Comparison of ENCODE assay signal across 12 cellular contexts in genomic region chr16:14196539-14196938, GRCh38.
A peak's percentile ranks its signal among the peaks of the same experiment; 100 is the strongest.
DNase-seq lines count a peak whose midpoint lies in the region; TF ChIP-seq lines count a peak whose summit lies in the region.
"Had no signal": no experiment of that assay in that cellular context is flagged by ENCODE, and none has a peak within 500 bp of the region (broad histone marks: within the 10 kb centered on the region; RNA-seq: fewer than 3 reads in every experiment).

No MANE protein-coding gene starts in this region.

- H3K27me3 ChIP-seq in hepatocyte (no peaks in the 10 kb centered on the region), neuronal stem cell (ENCODE audit: control insufficient read depth in 3 of 3, insufficient read depth in 3 of 3, low read depth in 1 of 3, low read length in 3 of 3) (no peaks in the 10 kb centered on the region), transverse colon (no peaks in the 10 kb centered on the region)
- H3K27me3 ChIP-seq: ascending aorta had no signal

- H3K36me3 ChIP-seq in hepatocyte (replicated peaks; ENCODE audit: insufficient read depth, low read depth) (no peaks in the 10 kb centered on the region), neuronal stem cell (replicated peaks in 1 of 2; ENCODE audit: control insufficient read depth in 2 of 2, insufficient read depth in 2 of 2, low read length in 2 of 2) (no peaks in the 10 kb centered on the region), transverse colon (no peaks in the 10 kb centered on the region)
- H3K36me3 ChIP-seq: ascending aorta had no signal

- H3K9me2 ChIP-seq in hepatocyte (replicated peaks; ENCODE audit: insufficient read depth) = no peaks in the 10 kb centered on the region

- peaks cover 1% of the 10 kb centered on the region for H3K36me3 Mint-ChIP-seq in activated CD4-positive, alpha-beta T cell treated with anti-CD3 and anti-CD28 coated beads, Interleukin-2, amount 10 ng/mL, durations not matched to agents 7 days and 5 days (ENCODE audit: low read depth)
- H3K36me3 Mint-ChIP-seq in osteocyte (ENCODE audit: unreplicated experiment) = peaks cover 5% of the 10 kb centered on the region

- no peak overlapping the region for H3K4me3 Mint-ChIP-seq in activated CD4-positive, alpha-beta T cell treated with anti-CD3 and anti-CD28 coated beads, Interleukin-2, amount 10 ng/mL, durations not matched to agents 7 days and 5 days
- no peak overlapping the region for H3K4me3 Mint-ChIP-seq in osteocyte (ENCODE audit: unreplicated experiment)

- H3K27ac ChIP-seq in hepatocyte = no peak overlapping the region
- H3K27ac ChIP-seq in neuronal stem cell (replicated peaks; ENCODE audit: low read length) = no peak overlapping the region
- H3K27ac ChIP-seq in transverse colon = no peak overlapping the region
- H3K27ac ChIP-seq: ascending aorta had no signal

- H3K4me3 ChIP-seq in hepatocyte = no peak overlapping the region
- no peak overlapping the region for H3K4me3 ChIP-seq in neuronal stem cell (ENCODE audit: low read length in 2 of 2)
- H3K4me3 ChIP-seq in transverse colon = no peak overlapping the region
- H3K4me3 ChIP-seq: ascending aorta had no signal

- H3K23ac ChIP-seq in neuronal stem cell (ENCODE audit: low read depth, low read length, poor library complexity) = no peak overlapping the region

- no peak for TF ChIP-seq POLR2A in transverse colon (IDR thresholded peaks at IDR 0.05)

- H3K9ac ChIP-seq in neuronal stem cell (ENCODE audit: low read depth, low read length, poor library complexity) = no peak overlapping the region

- H3K4me1 Mint-ChIP-seq in activated CD4-positive, alpha-beta T cell treated with anti-CD3 and anti-CD28 coated beads, Interleukin-2, amount 10 ng/mL, durations not matched to agents 7 days and 5 days = peaks cover 40% of the 10 kb centered on the region
- H3K4me1 Mint-ChIP-seq in osteocyte (ENCODE audit: unreplicated experiment) = peaks cover 7% of the 10 kb centered on the region

- peak overlapping the region; percentile 43 for H3K27ac Mint-ChIP-seq in activated CD4-positive, alpha-beta T cell treated with anti-CD3 and anti-CD28 coated beads, Interleukin-2, amount 10 ng/mL, durations not matched to agents 7 days and 5 days
- H3K27ac Mint-ChIP-seq in osteocyte (ENCODE audit: unreplicated experiment) = peak overlapping the region; percentile 9

- no peak overlapping the region for H3K18ac ChIP-seq in neuronal stem cell (ENCODE audit: low read length)

- H3K9me3 Mint-ChIP-seq in activated CD4-positive, alpha-beta T cell treated with anti-CD3 and anti-CD28 coated beads, Interleukin-2, amount 10 ng/mL, durations not matched to agents 7 days and 5 days = no peaks in the 10 kb centered on the region
- no peaks in the 10 kb centered on the region for H3K9me3 Mint-ChIP-seq in osteocyte (ENCODE audit: unreplicated experiment)

- H2BK12ac ChIP-seq in neuronal stem cell (ENCODE audit: low read length) = no peak overlapping the region

- H3K4ac ChIP-seq in neuronal stem cell (ENCODE audit: low read length) = no peak overlapping the region

- H3K27me3 Mint-ChIP-seq in activated CD4-positive, alpha-beta T cell treated with anti-CD3 and anti-CD28 coated beads, Interleukin-2, amount 10 ng/mL, durations not matched to agents 7 days and 5 days = no peaks in the 10 kb centered on the region
- no peaks in the 10 kb centered on the region for H3K27me3 Mint-ChIP-seq in osteocyte (ENCODE audit: unreplicated experiment)

- H2AFZ ChIP-seq in hepatocyte = no peak overlapping the region
- H2AFZ ChIP-seq in neuronal stem cell (ENCODE audit: low read length) = no peak overlapping the region

- TF ChIP-seq CTCF in osteocyte (IDR thresholded peaks at IDR 0.05) = no peak
- TF ChIP-seq CTCF in hepatocyte (IDR thresholded peaks at IDR 0.05; ENCODE audit: poor library complexity) = no peak
- no peak for TF ChIP-seq CTCF in transverse colon (IDR thresholded peaks at IDR 0.05)

- in situ Hi-C loops in transverse colon (cut with MboI; ENCODE audit: low pct_ligation_motif_present in 1 of 4, low pct_unique_long_range_greater_than_20kb in 1 of 4, low sequenced_read_pairs in 3 of 4) = no loop called here

- H2BK120ac ChIP-seq in neuronal stem cell (ENCODE audit: low read depth, low read length) = no peak overlapping the region

- H3K9me3 ChIP-seq in hepatocyte (ENCODE audit: low read depth) (no peaks in the 10 kb centered on the region), neuronal stem cell (replicated peaks in 1 of 2; ENCODE audit: control insufficient read depth in 2 of 2, insufficient read depth in 1 of 2, low read depth in 1 of 2, low read length in 2 of 2) (peaks cover 0 to 4% of the 10 kb centered on the region in 2 donors), transverse colon (no peaks in the 10 kb centered on the region)
- H3K9me3 ChIP-seq: ascending aorta had no signal

- no peak overlapping the region for H3K14ac ChIP-seq in neuronal stem cell (ENCODE audit: low read length)

- peaks cover 4% of the 10 kb centered on the region for H4K20me1 ChIP-seq in hepatocyte (ENCODE audit: insufficient read depth, poor library complexity, severe bottlenecking)

- H3K4me2 ChIP-seq in hepatocyte = no peak overlapping the region
- no peak overlapping the region for H3K4me2 ChIP-seq in neuronal stem cell (ENCODE audit: insufficient read depth, low read length, poor library complexity, severe bottlenecking)

- DNase-seq in activated CD4-positive, alpha-beta T cell treated with anti-CD3 and anti-CD28 coated beads, Interleukin-2, amount 10 ng/mL, durations not matched to agents 7 days and 5 days = no peak
- no peak for DNase-seq in activated CD4-positive, alpha-beta T cell treated with anti-CD3 and anti-CD28 coated beads for 1 hour
- peak; percentile 7 for DNase-seq in NAMALWA (ENCODE audit: low spot score)
- peak; percentile 50 for DNase-seq in dedifferentiated amniotic fluid mesenchymal stem cell (ENCODE audit: extremely low spot score)
- DNase-seq in osteocyte (ENCODE audit: extremely low spot score, unreplicated experiment) = no peak
- DNase-seq in hepatocyte (ENCODE audit: low spot score) = no peak
- no peak for DNase-seq in neuronal stem cell (ENCODE audit: low spot score)
- no peak for DNase-seq in transverse colon
- DNase-seq: activated CD8-positive, alpha-beta memory T cell treated with anti-CD3 and anti-CD28 coated beads, Interleukin-2, amount 50 U/mL, for 4 hours; effector CD4-positive, alpha-beta T cell; NCI-H2171 had no signal

- H3K79me1 ChIP-seq in neuronal stem cell (ENCODE audit: low read depth, low read length) = no peaks in the 10 kb centered on the region

- H4K91ac ChIP-seq in neuronal stem cell (ENCODE audit: low read depth, low read length, poor library complexity) = no peak overlapping the region

- H3K79me2 ChIP-seq in hepatocyte = peaks cover 32% of the 10 kb centered on the region

- H2AK5ac ChIP-seq in neuronal stem cell (ENCODE audit: low read depth, low read length) = no peak overlapping the region

- H2BK15ac ChIP-seq in neuronal stem cell (ENCODE audit: low read length) = no peak overlapping the region

- no peaks in the 10 kb centered on the region for H3K4me1 ChIP-seq in hepatocyte (ENCODE audit: insufficient read depth)
- peaks cover 3 to 9% of the 10 kb centered on the region in 2 donors for H3K4me1 ChIP-seq in neuronal stem cell (ENCODE audit: control insufficient read depth in 2 of 2, insufficient read depth in 1 of 2, low read depth in 1 of 2, low read length in 2 of 2)
- peaks cover 0 to 2% (median under 1%) of the 10 kb centered on the region in 4 donors for H3K4me1 ChIP-seq in transverse colon
- H3K4me1 ChIP-seq: ascending aorta had no signal

- POLR2A ChIA-PET in activated CD4-positive, alpha-beta T cell treated with anti-CD3 and anti-CD28 coated beads, Interleukin-2, amount 10 ng/mL, durations not matched to agents 7 days and 5 days (lab: Charles Lee) = interaction anchor here (1.0 kb wide), 1 partner anchor 10 kb away, joined by 3 read pairs; no protein-coding TSS in a partner anchor

- intact Hi-C loops in transverse colon (cut with DNase I; ENCODE audit: low total_unique reads) = no loop called here

- CTCF ChIA-PET in activated CD4-positive, alpha-beta T cell treated with anti-CD3 and anti-CD28 coated beads, Interleukin-2, amount 10 ng/mL, durations not matched to agents 7 days and 5 days (lab: Charles Lee) = interaction anchor here (1.8 kb wide), 1 partner anchor 11 kb away, joined by 5 read pairs; no protein-coding TSS in a partner anchor

- TF ChIP-seq EP300 in transverse colon (IDR thresholded peaks at IDR 0.05; ENCODE audit: low read depth) = no peak

- H2BK5ac ChIP-seq in neuronal stem cell (ENCODE audit: low read length) = no peak overlapping the region

- no peak overlapping the region for H4K8ac ChIP-seq in neuronal stem cell (ENCODE audit: low read depth, low read length)

Comparison
In these comparisons a context has a peak if more than half of its experiments do, and no peak if none do; other contexts are left out.
1. DNase-seq: peak in NAMALWA (single experiment) and dedifferentiated amniotic fluid mesenchymal stem cell (single experiment); none in activated CD4-positive, alpha-beta T cell treated with anti-CD3 and anti-CD28 coated beads, Interleukin-2, amount 10 ng/mL, durations not matched to agents 7 days and 5 days (single experiment), activated CD4-positive, alpha-beta T cell treated with anti-CD3 and anti-CD28 coated beads for 1 hour (single experiment), osteocyte (single experiment), hepatocyte (single experiment), neuronal stem cell (single experiment) and transverse colon (single experiment).